8 cellular contexts compared by ENCODE assay signal in genomic region chr11:47248304-47248663, GRCh38. TPM values are rescaled to one million over a fixed set of nuclear protein-coding genes. Genes with fewer than 3 reads are reported as not detected.
DNase-seq lines count a peak whose midpoint lies in the region; ATAC-seq, FAIRE-seq and TF ChIP-seq lines count a peak whose summit lies in the region.

No MANE protein-coding gene starts in this region.

- H3K27me3 ChIP-seq in HUES64 (ENCODE audit: insufficient read depth, low read length) (no peaks in the 10 kb centered on the region), K562 (ENCODE audit: control insufficient read depth in 2 of 2, insufficient read depth in 2 of 2, low read length in 2 of 2) (no peaks in the 10 kb centered on the region), tibial artery (no peaks in the 10 kb centered on the region)

- H3K9me3 ChIP-seq in HUES64 (ENCODE audit: insufficient read depth, low read depth, low read length) = no peaks in the 10 kb centered on the region
- H3K9me3 ChIP-seq in K562 (replicated peaks; ENCODE audit: control insufficient read depth, insufficient read depth, low read depth, low read length) = no peaks in the 10 kb centered on the region
- H3K9me3 ChIP-seq in tibial artery = no peaks in the 10 kb centered on the region

- H3K9ac ChIP-seq in HUES64 (ENCODE audit: low read depth, low read length) (peak overlapping the region; percentile 86), K562 (ENCODE audit: insufficient read depth in 1 of 2, low read depth in 2 of 2, low read length in 2 of 2) (peak overlapping the region; percentile 97 to 98)

- H3K27ac ChIP-seq in HUES64 (ENCODE audit: low read depth, low read length) = peak overlapping the region; percentile 43; the same call in 1 of the 2 replicates
- H3K27ac ChIP-seq in K562 (ENCODE audit: extremely low read depth, low read depth, low read length) = peak overlapping the region; percentile 96
- peak overlapping the region; percentile 83 to 88 for H3K27ac ChIP-seq in tibial artery

- CTCF ChIA-PET in K562 (lab: Yijun Ruan, JAX; ENCODE audit: low intra/inter-chr PET ratio) = no interaction called here

- TF ChIP-seq POLR2A in K562 (conservative IDR thresholded peaks at IDR 0.05) = no peak

- BruUV-seq in K562 (replicated peaks; lab: Mats Ljungman, UMichigan) = TSS peak; percentile 86

- DNase-seq in CD1c-positive myeloid dendritic cell (ENCODE audit: extremely low spot score) (peak; percentile 33), K562 (ENCODE audit: extremely low read depth in 1 of 4, low spot score in 3 of 4) (peak in 1 of 4 experiments; percentile 42), left lobe of liver (ENCODE audit: low spot score) (no peak), tibial artery (no peak), GM13977 (ENCODE audit: low spot score) (no peak), NCI-H2196 (lab: John Stamatoyannopoulos, UW; ENCODE audit: unreplicated experiment) (no peak)

- H3K4me1 ChIP-seq in HUES64 (ENCODE audit: insufficient read depth, low read length) (no peaks in the 10 kb centered on the region), K562 (replicated peaks in 1 of 2; ENCODE audit: control insufficient read depth in 2 of 2, insufficient read depth in 2 of 2, low read length in 2 of 2) (peaks cover 13 to 19% of the 10 kb centered on the region in 2 experiments; a peak in 4 of 5 replicates), tibial artery (peaks cover 0 to 30% (median 18%) of the 10 kb centered on the region in 4 donors)

- no peak for TF ChIP-seq RAD21 in K562 (CRISPR knock-in tag; conservative IDR thresholded peaks at IDR 0.05 in 1 of 2, IDR thresholded peaks at IDR 0.05 in 1 of 2)

- no peaks in the 10 kb centered on the region for H4K20me1 ChIP-seq in K562 (replicated peaks; ENCODE audit: control insufficient read depth, insufficient read depth, low read length)

- peaks cover 29% of the 10 kb centered on the region for H3K36me3 ChIP-seq in HUES64 (ENCODE audit: insufficient read depth, low read length)
- peaks cover 30% of the 10 kb centered on the region; the same call in 2 of the 3 replicates for H3K36me3 ChIP-seq in K562 (ENCODE audit: control insufficient read depth, insufficient read depth, low read length)
- H3K36me3 ChIP-seq in tibial artery = peaks cover 23 to 28% (median 28%) of the 10 kb centered on the region in 3 donors

- H3K4me3 ChIP-seq in HUES64 (ENCODE audit: low read length) (peak overlapping the region; percentile 72), K562 (peak overlapping the region; percentile 97), tibial artery (peak overlapping the region; percentile 69 to 87)

- peak overlapping the region; percentile 100 for H3K4me2 ChIP-seq in K562 (ENCODE audit: insufficient read depth, low read length)

- ATAC-seq in GM21381 (IDR thresholded peaks at IDR 0.05; ENCODE audit: unreplicated experiment) = peak; percentile 33
- ATAC-seq in K562 = peak; percentile 60
- peak; percentile 27 for ATAC-seq in left lobe of liver

- 3% methylated on average over 7 of the region's 7 CpGs for WGBS in HUES64
- 3% methylated on average over 7 of the region's 7 CpGs for WGBS in K562 (ENCODE audit: insufficient coverage, low coverage, missing lambda C conversion rate)

- H3K79me2 ChIP-seq in K562 (ENCODE audit: control insufficient read depth, insufficient read depth, low read length) = peaks cover 31% of the 10 kb centered on the region

- TF ChIP-seq EP300 in K562 (IDR thresholded peaks at IDR 0.05; ENCODE audit: low read length) = no peak

- TF ChIP-seq CTCF in K562 (IDR thresholded peaks at IDR 0.05 in 2 of 3, conservative IDR thresholded peaks at IDR 0.05 in 1 of 3; ENCODE audit: insufficient read depth in 2 of 3, low read depth in 1 of 3, low read length in 3 of 3) (no peak), tibial artery (IDR thresholded peaks at IDR 0.05) (no peak), GM13977 (IDR thresholded peaks at IDR 0.05; ENCODE audit: extremely low read depth, insufficient read depth, missing control alignments) (no peak)

- no peaks in the 10 kb centered on the region for H3K9me1 ChIP-seq in K562 (ENCODE audit: control insufficient read depth, insufficient read depth, low read length)

- POLR2A ChIA-PET in K562 (lab: Yijun Ruan, JAX) = interaction anchor here (0.7 to 10.1 kb wide), 14 partner anchors 10 to 164 kb away, joined by 3 to 110 read pairs (median 5); partner anchors contain the start of genes MADD and NR1H3

- intact Hi-C loops in K562 (cut with micrococcal nuclease) = loop anchor here (2.0 kb wide), 1 partner anchor 71 kb away; the partner anchor contains the start of gene ARFGAP2
- intact Hi-C loops in tibial artery (cut with DNase I; ENCODE audit: low total_unique reads) = no loop called here

- peak overlapping the region; percentile 100 for H2AFZ ChIP-seq in K562 (ENCODE audit: low read depth, low read length)

- no peak for FAIRE-seq in K562 (lab: Jason Lieb, UNC)

- in situ Hi-C loops in K562 (cut with MboI) = no loop called here
- in situ Hi-C loops in GM13977 (cut with MboI; ENCODE audit: low pct_unique_long_range_greater_than_20kb, low sequenced_read_pairs, unreplicated experiment) = no loop called here

RNA-seq across cellular contexts. Expression of gene ACP2, which starts 0.3 kb away (rescaled TPM):
- polyA plus RNA-seq in HUES64 (2013, experiment 1 of 2) = 24.3 TPM
- polyA plus RNA-seq in HUES64 (2013, experiment 2 of 2) = 19.9 TPM
- total RNA-seq in K562 (2011; cell fraction: chromatin; rRNA removed; ENCODE audit: low replicate concordance) = 46.3 and 108 TPM in 2 replicates
- total RNA-seq in K562 (2011; cell fraction: nucleolus; rRNA removed) = 76.0 and 80.0 TPM in 2 replicates
- total RNA-seq in K562 (2011; cell fraction: nucleoplasm; rRNA removed) = 60.6 and 60.9 TPM in 2 replicates
- 14.3 and 16.2 TPM in 2 replicates for total RNA-seq in K562 (2014; rRNA removed)
- total RNA-seq in K562 (2014; rRNA removed; fragmentation: Illumina TruSeq; extraction: Trizol) = 7.1 and 8.6 TPM in 2 replicates
- 11.6 and 12.1 TPM in 2 replicates for total RNA-seq in K562 (2015; rRNA removed; fragmentation: Illumina TruSeq; extraction: Trizol)
- total RNA-seq in K562 (2021) = 17.8 and 20.0 TPM in 2 replicates
- polyA plus RNA-seq in K562 (2011; rRNA removed) = 7.0 and 10.4 TPM in 2 replicates
- polyA plus RNA-seq in K562 (2011; cell fraction: cytosol; rRNA removed) = 8.2 and 13.6 TPM in 2 replicates
- polyA plus RNA-seq in K562 (2011; cell fraction: nucleus; rRNA removed) = 27.8 and 55.7 TPM in 2 replicates
- polyA plus RNA-seq in K562 (2012) = 13.9 and 20.7 TPM in 2 replicates
- 14.0 and 19.1 TPM in 2 replicates for polyA plus RNA-seq in K562 (2014; fragmentation: Illumina TruSeq; extraction: Trizol)
- 1 to 10 TPM; 1.9 to 2.2 TPM for polyA plus RNA-seq in K562 (2014; fragmentation: Nextera tagmentation; extraction: Ambion mirVana)
- polyA plus RNA-seq in K562 (2014; rRNA removed) = 12.4 and 14.4 TPM in 2 replicates
- polyA minus RNA-seq in K562 (2011; rRNA and poly(A)+ RNA removed) = 10.9 and 11.2 TPM in 2 replicates
- 9.5 and 12.3 TPM in 2 replicates for polyA minus RNA-seq in K562 (2011; cell fraction: cytosol; rRNA and poly(A)+ RNA removed)
- polyA minus RNA-seq in K562 (2011; cell fraction: nucleus; rRNA and poly(A)+ RNA removed) = 25.4 and 26.9 TPM in 2 replicates
- 72.9 TPM for total RNA-seq in left lobe of liver

RNA-seq across cellular contexts. Expression of gene NR1H3, which starts 9.5 kb away (rescaled TPM):
- 19.4 TPM for polyA plus RNA-seq in HUES64 (2013, experiment 1 of 2)
- polyA plus RNA-seq in HUES64 (2013, experiment 2 of 2) = 20.4 TPM
- total RNA-seq in K562 (2011; cell fraction: chromatin; rRNA removed; ENCODE audit: low replicate concordance) = 39.2 and 75.3 TPM in 2 replicates
- total RNA-seq in K562 (2011; cell fraction: nucleolus; rRNA removed) = 43.6 and 51.5 TPM in 2 replicates
- 31.0 and 35.2 TPM in 2 replicates for total RNA-seq in K562 (2011; cell fraction: nucleoplasm; rRNA removed)
- total RNA-seq in K562 (2014; rRNA removed) (11.9 and 16.0 TPM in 2 replicates), K562 (2014; rRNA removed; fragmentation: Illumina TruSeq; extraction: Trizol) (6.6 and 8.2 TPM in 2 replicates), K562 (2015; rRNA removed; fragmentation: Illumina TruSeq; extraction: Trizol) (7.8 and 11.1 TPM in 2 replicates), K562 (2021) (15.9 and 16.5 TPM in 2 replicates), left lobe of liver (94.0 TPM)
- polyA plus RNA-seq in K562 (2011; rRNA removed) (26.0 and 31.9 TPM in 2 replicates), K562 (2014; fragmentation: Illumina TruSeq; extraction: Trizol) (12.0 and 15.2 TPM in 2 replicates), K562 (2014; fragmentation: Nextera tagmentation; extraction: Ambion mirVana) (10 to 100 TPM in 1 of 2 experiments, 1 to 10 TPM in 1; 9.8 to 10.4 TPM), K562 (2014; rRNA removed) (17.5 and 18.4 TPM in 2 replicates)
- 38.5 and 38.7 TPM in 2 replicates for polyA plus RNA-seq in K562 (2011; cell fraction: cytosol; rRNA removed)
- 66.1 and 82.8 TPM in 2 replicates for polyA plus RNA-seq in K562 (2011; cell fraction: nucleus; rRNA removed)
- 16.1 and 20.9 TPM in 2 replicates for polyA plus RNA-seq in K562 (2012)
- polyA minus RNA-seq in K562 (2011; rRNA and poly(A)+ RNA removed) = 15.1 and 19.2 TPM in 2 replicates
- polyA minus RNA-seq in K562 (2011; cell fraction: cytosol; rRNA and poly(A)+ RNA removed) = 9.9 and 20.8 TPM in 2 replicates
- polyA minus RNA-seq in K562 (2011; cell fraction: nucleus; rRNA and poly(A)+ RNA removed) = 12.8 and 23.2 TPM in 2 replicates

RNA-seq across cellular contexts. Expression of gene MADD, which starts 21.6 kb away (rescaled TPM):
- 20.2 TPM for polyA plus RNA-seq in HUES64 (2013, experiment 1 of 2)
- 20.7 TPM for polyA plus RNA-seq in HUES64 (2013, experiment 2 of 2)
- 267 and 427 TPM in 2 replicates for total RNA-seq in K562 (2011; cell fraction: chromatin; rRNA removed; ENCODE audit: low replicate concordance)
- total RNA-seq in K562 (2011; cell fraction: nucleolus; rRNA removed) = 135 and 141 TPM in 2 replicates
- total RNA-seq in K562 (2011; cell fraction: nucleoplasm; rRNA removed) = 157 and 178 TPM in 2 replicates
- total RNA-seq in K562 (2014; rRNA removed) (33.6 and 34.4 TPM in 2 replicates), K562 (2014; rRNA removed; fragmentation: Illumina TruSeq; extraction: Trizol) (22.2 and 22.6 TPM in 2 replicates), K562 (2015; rRNA removed; fragmentation: Illumina TruSeq; extraction: Trizol) (28.7 and 34.3 TPM in 2 replicates), K562 (2021) (53.6 and 57.6 TPM in 2 replicates), left lobe of liver (24.4 TPM)
- polyA plus RNA-seq in K562 (2011; rRNA removed) (37.0 and 54.1 TPM in 2 replicates), K562 (2014; fragmentation: Illumina TruSeq; extraction: Trizol) (41.6 and 41.9 TPM in 2 replicates), K562 (2014; fragmentation: Nextera tagmentation; extraction: Ambion mirVana) (1 to 10 TPM in 1 of 2 experiments, under 1 TPM in 1; 0.68 to 3.2 TPM), K562 (2014; rRNA removed) (43.4 and 47.6 TPM in 2 replicates)
- polyA plus RNA-seq in K562 (2011; cell fraction: cytosol; rRNA removed) = 37.6 and 44.5 TPM in 2 replicates
- polyA plus RNA-seq in K562 (2011; cell fraction: nucleus; rRNA removed) = 196 and 230 TPM in 2 replicates
- polyA plus RNA-seq in K562 (2012) = 39.6 and 44.4 TPM in 2 replicates
- polyA minus RNA-seq in K562 (2011; rRNA and poly(A)+ RNA removed) = 47.0 and 48.6 TPM in 2 replicates
- 37.4 and 47.8 TPM in 2 replicates for polyA minus RNA-seq in K562 (2011; cell fraction: cytosol; rRNA and poly(A)+ RNA removed)
- polyA minus RNA-seq in K562 (2011; cell fraction: nucleus; rRNA and poly(A)+ RNA removed) = 52.0 and 80.3 TPM in 2 replicates

RNA-seq across cellular contexts. Expression of gene DDB2, which starts 33.5 kb away (rescaled TPM):
- 36.7 TPM for polyA plus RNA-seq in HUES64 (2013, experiment 1 of 2)
- polyA plus RNA-seq in HUES64 (2013, experiment 2 of 2) = 44.4 TPM
- total RNA-seq in K562 (2011; cell fraction: chromatin; rRNA removed; ENCODE audit: low replicate concordance) = 56.3 and 66.6 TPM in 2 replicates
- total RNA-seq in K562 (2011; cell fraction: nucleolus; rRNA removed) = 38.7 TPM in 2 replicates
- 45.0 and 46.9 TPM in 2 replicates for total RNA-seq in K562 (2011; cell fraction: nucleoplasm; rRNA removed)
- total RNA-seq in K562 (2014; rRNA removed) (12.7 and 13.3 TPM in 2 replicates), K562 (2014; rRNA removed; fragmentation: Illumina TruSeq; extraction: Trizol) (8.7 and 9.0 TPM in 2 replicates), K562 (2015; rRNA removed; fragmentation: Illumina TruSeq; extraction: Trizol) (10.1 and 10.9 TPM in 2 replicates), K562 (2021) (9.0 and 10.5 TPM in 2 replicates), left lobe of liver (15.4 TPM)
- polyA plus RNA-seq in K562 (2011; rRNA removed) (17.1 and 17.5 TPM in 2 replicates), K562 (2014; fragmentation: Illumina TruSeq; extraction: Trizol) (10.1 and 10.4 TPM in 2 replicates), K562 (2014; fragmentation: Nextera tagmentation; extraction: Ambion mirVana) (10 to 100 TPM in 1 of 2 experiments, 1 to 10 TPM in 1; 9.0 to 10.3 TPM), K562 (2014; rRNA removed) (12.0 and 18.6 TPM in 2 replicates)
- polyA plus RNA-seq in K562 (2011; cell fraction: cytosol; rRNA removed) = 12.9 and 16.0 TPM in 2 replicates
- polyA plus RNA-seq in K562 (2011; cell fraction: nucleus; rRNA removed) = 54.5 and 57.5 TPM in 2 replicates
- polyA plus RNA-seq in K562 (2012) = 11.5 and 20.9 TPM in 2 replicates
- 12.9 and 16.8 TPM in 2 replicates for polyA minus RNA-seq in K562 (2011; rRNA and poly(A)+ RNA removed)
- 5.5 and 8.0 TPM in 2 replicates for polyA minus RNA-seq in K562 (2011; cell fraction: cytosol; rRNA and poly(A)+ RNA removed)
- 17.4 and 23.8 TPM in 2 replicates for polyA minus RNA-seq in K562 (2011; cell fraction: nucleus; rRNA and poly(A)+ RNA removed)

Comparison
In these comparisons a context has a peak if more than half of its experiments do, and no peak if none do; other contexts are left out.
1. H3K27ac ChIP-seq: peak in every context shown above with its lines; median percentile 96 in K562; 86 in tibial artery; 43 in HUES64.